ENCODE assay signal across 26 cellular contexts in the genomic region with DNA sequence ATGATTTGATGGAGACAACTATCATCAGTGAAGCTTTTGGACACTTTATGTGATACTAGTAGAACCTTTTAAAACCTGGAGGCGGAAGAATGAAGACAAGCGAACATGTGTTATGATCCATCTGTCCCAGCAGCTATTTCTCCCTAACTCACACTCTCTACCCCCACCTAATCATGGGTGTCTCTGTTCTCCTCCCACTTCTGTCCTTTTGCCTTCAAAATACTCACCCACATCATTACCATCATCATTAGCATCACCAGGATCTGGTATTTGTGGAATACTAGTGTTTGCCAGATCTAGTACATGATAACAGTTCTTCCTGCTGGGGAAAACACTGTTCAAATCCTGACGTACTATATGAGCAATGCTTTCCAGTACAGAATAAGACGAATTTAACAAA.
"Had no signal": no experiment of that assay in that cellular context is flagged by ENCODE, and none has a peak within 500 bp of the region (broad histone marks: within the 10 kb centered on the region; RNA-seq: fewer than 3 reads in every experiment).

No MANE protein-coding gene starts in this region.

- H3K36me3 ChIP-seq: left lung, ovary, prostate gland, spleen, uterus had no signal

- H3K4me1 ChIP-seq: left lung, lower lobe of right lung, prostate gland, spleen, tibial nerve, uterus had no signal

- H3K9me3 Mint-ChIP-seq: stimulated activated naive CD8-positive, alpha-beta T cell treated with anti-CD3 and anti-CD28 coated beads, Interleukin-15, Interleukin-2, amounts not matched to agents 100 ng/mL and 50 ng/mL, for 24 hours; type B pancreatic cell had no signal

- H3K4me3 Mint-ChIP-seq: immature natural killer cell; mesothelial cell of epicardium; naive thymus-derived CD4-positive, alpha-beta T cell; natural killer cell treated with Interleukin-12 subunit alpha and Interleukin-12 subunit beta and Interleukin-15 and Interleukin-18, amount 100 ng/mL, for 72 hours; stimulated activated effector memory CD8-positive, alpha-beta T cell treated with anti-CD3 and anti-CD28 coated beads, Interleukin-12 subunit alpha, Interleukin-12 subunit beta, amount 100 ng/mL, for 72 hours; stimulated activated naive CD8-positive, alpha-beta T cell treated with anti-CD3 and anti-CD28 coated beads, Interleukin-15, Interleukin-2, amounts not matched to agents 100 ng/mL and 50 ng/mL, for 24 hours; type B pancreatic cell had no signal

- H3K27ac Mint-ChIP-seq: immature natural killer cell; mesothelial cell of epicardium; naive thymus-derived CD4-positive, alpha-beta T cell; natural killer cell treated with Interleukin-12 subunit alpha and Interleukin-12 subunit beta and Interleukin-15 and Interleukin-18, amount 100 ng/mL, for 72 hours; stimulated activated effector memory CD8-positive, alpha-beta T cell treated with anti-CD3 and anti-CD28 coated beads, Interleukin-12 subunit alpha, Interleukin-12 subunit beta, amount 100 ng/mL, for 72 hours; stimulated activated naive CD8-positive, alpha-beta T cell treated with anti-CD3 and anti-CD28 coated beads, Interleukin-15, Interleukin-2, amounts not matched to agents 100 ng/mL and 50 ng/mL, for 24 hours; type B pancreatic cell had no signal

- ATAC-seq: left colon; left lung; lower lobe of right lung; naive thymus-derived CD4-positive, alpha-beta T cell; natural killer cell treated with Interleukin-12 subunit alpha and Interleukin-12 subunit beta and Interleukin-15 and Interleukin-18, amount 100 ng/mL, for 72 hours; right cardiac atrium; sciatic nerve; stimulated activated effector memory CD8-positive, alpha-beta T cell treated with anti-CD3 and anti-CD28 coated beads, Interleukin-12 subunit alpha, Interleukin-12 subunit beta, amount 100 ng/mL, for 72 hours had no signal

- H3K36me3 Mint-ChIP-seq: immature natural killer cell; natural killer cell treated with Interleukin-12 subunit alpha and Interleukin-12 subunit beta and Interleukin-15 and Interleukin-18, amount 100 ng/mL, for 72 hours; stimulated activated effector memory CD8-positive, alpha-beta T cell treated with anti-CD3 and anti-CD28 coated beads, Interleukin-12 subunit alpha, Interleukin-12 subunit beta, amount 100 ng/mL, for 72 hours had no signal

- H3K9me3 ChIP-seq: left lung, lower lobe of right lung, ovary, prostate gland, spleen, tibial nerve, uterus had no signal

- H3K27ac ChIP-seq: left lung, lower lobe of right lung, ovary, prostate gland, skin epidermis, spleen, tibial nerve, uterus had no signal

- DNase-seq: hypothalamus; immature natural killer cell; kidney; left colon; left lung; lower lobe of right lung; mammary epithelial cell; mesenchymal stem cell; naive thymus-derived CD4-positive, alpha-beta T cell; ovary; retina; right cardiac atrium; spleen; stimulated activated CD4-positive, alpha-beta T cell treated with anti-CD3 and anti-CD28 coated beads, Interleukin-4, amount 100 ng/mL, for 24 hours; stimulated activated naive CD4-positive, alpha-beta T cell; uterus had no signal

- FAIRE-seq: islet of Langerhans, kidney had no signal

- H3K4me1 Mint-ChIP-seq: immature natural killer cell; mesothelial cell of epicardium; naive thymus-derived CD4-positive, alpha-beta T cell; stimulated activated effector memory CD8-positive, alpha-beta T cell treated with anti-CD3 and anti-CD28 coated beads, Interleukin-12 subunit alpha, Interleukin-12 subunit beta, amount 100 ng/mL, for 72 hours had no signal

- H3K4me3 ChIP-seq: left lung, lower lobe of right lung, ovary, prostate gland, skin epidermis, spleen, tibial nerve, uterus had no signal

- H3K27me3 Mint-ChIP-seq: type B pancreatic cell had no signal
